Comparison of ENCODE assay signal across 16 cellular contexts in genomic region chr2:241750076-241750840, GRCh38. TPM values are rescaled to one million over a fixed set of nuclear protein-coding genes. Genes with fewer than 3 reads are reported as not detected.
DNase-seq lines count a peak whose midpoint lies in the region; ATAC-seq and TF ChIP-seq lines count a peak whose summit lies in the region.
"Had no signal": no experiment of that assay in that cellular context is flagged by ENCODE, and none has a peak within 500 bp of the region (broad histone marks: within the 10 kb centered on the region; RNA-seq: fewer than 3 reads in every experiment).

No MANE protein-coding gene starts in this region.

- no peak overlapping the region for H3K9ac ChIP-seq in liver (ENCODE audit: low read depth in 1 of 2, low read length in 2 of 2)

- peak; percentile 4 for DNase-seq in Right ventricle myocardium inferior (ENCODE audit: missing footprints)
- no peak for DNase-seq in cardiac septum (ENCODE audit: low spot score)
- DNase-seq in dermis microvascular lymphatic vessel endothelial cell (ENCODE audit: low read depth in 2 of 2) = peak; percentile 35 to 59
- peak; percentile 72 for DNase-seq in osteoblast (ENCODE audit: insufficient read length, low spot score, missing footprints)
- no peak for DNase-seq in Kasumi-1 (lab: John Stamatoyannopoulos, UW)
- DNase-seq in activated CD8-positive, alpha-beta memory T cell treated with anti-CD3 and anti-CD28 coated beads for 24 hours = no peak
- DNase-seq: Caco-2; CD4-positive, alpha-beta T cell; H7 had no signal

- H3K27me3 ChIP-seq in liver (ENCODE audit: control insufficient read depth in 4 of 4, insufficient read depth in 4 of 4, low read length in 3 of 4) (no peaks in the 10 kb centered on the region), osteoblast (ENCODE audit: insufficient read depth, low read length) (no peaks in the 10 kb centered on the region)

- H3K4me1 ChIP-seq in liver (ENCODE audit: control insufficient read depth in 4 of 4, insufficient read depth in 4 of 4, low read length in 3 of 4) (no peaks in the 10 kb centered on the region), osteoblast (ENCODE audit: insufficient read depth, low read length) (no peaks in the 10 kb centered on the region)
- H3K4me1 ChIP-seq: Caco-2 had no signal

- ATAC-seq in Right ventricle myocardium inferior (no peak), GM18517 (IDR thresholded peaks at IDR 0.05; ENCODE audit: unreplicated experiment) (no peak)
- ATAC-seq: GM23338 had no signal

- H3K79me2 ChIP-seq in osteoblast (ENCODE audit: insufficient read depth, low read length) = no peaks in the 10 kb centered on the region

- H3K4me2 ChIP-seq in osteoblast (ENCODE audit: insufficient read depth, low read length) = no peak overlapping the region
- H3K4me2 ChIP-seq: GM23338 had no signal

- no peak overlapping the region for H2AFZ ChIP-seq in osteoblast (ENCODE audit: low read length)
- H2AFZ ChIP-seq: GM23338 had no signal

- TF ChIP-seq CTCF in liver (IDR thresholded peaks at IDR 0.05; ENCODE audit: low read depth, low read length, missing input control) (no peak), osteoblast (IDR thresholded peaks at IDR 0.05; ENCODE audit: extremely low read depth, low read depth, low read length) (no peak)

- H3K4me3 ChIP-seq in liver (ENCODE audit: low read depth in 1 of 3, low read length in 3 of 3) = no peak overlapping the region
- no peak overlapping the region for H3K4me3 ChIP-seq in osteoblast (ENCODE audit: insufficient read depth, low read length)
- H3K4me3 ChIP-seq: GM23338 had no signal

- WGBS in liver = 78% methylated on average over 22 of the region's 22 CpGs

- H3K9me3 ChIP-seq in liver (ENCODE audit: control insufficient read depth in 4 of 4, low read length in 3 of 4) (no peaks in the 10 kb centered on the region), osteoblast (ENCODE audit: low read depth, low read length) (no peaks in the 10 kb centered on the region)
- H3K9me3 ChIP-seq: Caco-2 had no signal

- TF ChIP-seq RAD21 in liver (IDR thresholded peaks at IDR 0.05) = no peak

- H4K20me1 ChIP-seq in osteoblast (ENCODE audit: insufficient read depth, low read length) = peaks cover under 1% of the 10 kb centered on the region

- H3K36me3 ChIP-seq in liver (ENCODE audit: control insufficient read depth in 4 of 4, insufficient read depth in 3 of 4, low read depth in 1 of 4, low read length in 3 of 4) (peaks cover 0 to 48% (median 13%) of the 10 kb centered on the region in 4 donors), osteoblast (ENCODE audit: insufficient read depth, low read length) (peaks cover 30% of the 10 kb centered on the region)

- H3K27ac ChIP-seq in liver (ENCODE audit: low read depth in 1 of 2, low read length in 2 of 2) = no peak overlapping the region
- no peak overlapping the region for H3K27ac ChIP-seq in osteoblast (ENCODE audit: low read depth, low read length)
- H3K27ac ChIP-seq: C4-2B had no signal

- intact Hi-C loops in Right ventricle myocardium inferior (cut with DNase I) = no loop called here
- intact Hi-C loops in cardiac septum (cut with DNase I) = no loop called here

TF ChIP-seq in liver, 16 proteins besides CTCF, POLR2A, EP300 and RAD21:
- TF ChIP-seq REST (IDR thresholded peaks at IDR 0.05) = no peak
- peak; percentile 23 for TF ChIP-seq NR2F2 (IDR thresholded peaks at IDR 0.05)

RNA-seq across cellular contexts. Expression of gene D2HGDH, which starts 15.8 kb away (rescaled TPM):
- total RNA-seq in Right ventricle myocardium inferior (19.6 TPM), cardiac septum (15.7 TPM), dermis microvascular lymphatic vessel endothelial cell (10.9 and 15.0 TPM in 2 replicates), liver (10 to 100 TPM in 1 of 2 donors, 1 to 10 TPM in 1; 7.4 to 25.0 TPM), osteoblast (14.1 and 15.6 TPM in 2 replicates)
- 10 to 100 TPM in 1 of 2 donors, 1 to 10 TPM in 1; 6.4 to 19.7 TPM for polyA plus RNA-seq in liver

RNA-seq across cellular contexts. Expression of gene GAL3ST2, which starts 26.4 kb away (rescaled TPM):
- total RNA-seq in Right ventricle myocardium inferior (not detected), cardiac septum (not detected), dermis microvascular lymphatic vessel endothelial cell (not detected in 2 replicates), liver (under 1 TPM; 0.23 to 0.33 TPM), osteoblast (0.29 and 0.36 TPM in 2 replicates)
- polyA plus RNA-seq in liver = under 1 TPM in 1 of 2 donors, not detected in 1; 0.03 TPM
- total RNA-seq: A172, B cell had no signal
- polyA plus RNA-seq: IgD-negative memory B cell had no signal

RNA-seq across cellular contexts. Expression of gene ING5, which starts 48.4 kb away (rescaled TPM):
- total RNA-seq in Right ventricle myocardium inferior (16.5 TPM), cardiac septum (14.9 TPM), dermis microvascular lymphatic vessel endothelial cell (16.7 and 27.4 TPM in 2 replicates), liver (10 to 100 TPM; 20.0 to 24.2 TPM), osteoblast (16.6 and 18.6 TPM in 2 replicates)
- polyA plus RNA-seq in liver = 1 to 10 TPM; 7.2 to 7.8 TPM

RNA-seq across cellular contexts. Expression of gene NEU4, which starts 58.7 kb away (rescaled TPM):
- 0.30 TPM for total RNA-seq in Right ventricle myocardium inferior
- total RNA-seq in cardiac septum = not detected
- total RNA-seq in dermis microvascular lymphatic vessel endothelial cell = 0.13 TPM in 1 of 2 replicates, not detected in the other
- total RNA-seq in liver = 10 to 100 TPM in 1 of 2 donors, 1 to 10 TPM in 1; 5.4 to 52.7 TPM
- 10 to 100 TPM; 17.5 to 58.4 TPM for polyA plus RNA-seq in liver
- total RNA-seq in osteoblast = not detected in 2 replicates
- total RNA-seq: A172, B cell, H7 had no signal
- polyA plus RNA-seq: IgD-negative memory B cell had no signal

Comparison
In these comparisons a context has a peak if more than half of its experiments do, and no peak if none do; other contexts are left out.
1. DNase-seq: peak in Right ventricle myocardium inferior (single experiment), dermis microvascular lymphatic vessel endothelial cell (2 of 2) and osteoblast (single experiment); none in cardiac septum (single experiment), Kasumi-1 (0 of 2) and activated CD8-positive, alpha-beta memory T cell treated with anti-CD3 and anti-CD28 coated beads for 24 hours (single experiment).